Comparison of ENCODE assay signal across 15 cellular contexts in the genomic region with DNA sequence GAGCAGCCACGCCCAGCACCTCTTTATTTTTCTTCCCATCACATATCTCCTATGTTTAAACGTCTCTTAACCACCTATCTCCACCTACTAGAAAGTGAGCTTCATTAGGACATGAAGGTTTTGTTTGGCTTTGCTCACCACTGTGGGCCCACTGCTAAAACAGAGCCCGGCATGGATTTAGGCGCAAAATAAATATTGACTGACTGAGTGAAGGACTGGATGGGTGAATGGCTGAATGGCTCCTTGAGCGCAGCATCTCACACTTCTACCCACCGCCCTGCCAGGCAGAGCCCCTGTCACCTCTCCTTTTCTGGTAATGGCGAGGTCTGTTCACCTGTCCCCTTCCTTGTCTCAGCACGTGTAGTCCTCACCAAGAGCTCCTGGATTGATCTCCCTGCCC. TPM values are rescaled to one million over a fixed set of nuclear protein-coding genes. Genes with fewer than 3 reads are reported as not detected.
"Had no signal": no experiment of that assay in that cellular context is flagged by ENCODE, and none has a peak within 500 bp of the region (broad histone marks: within the 10 kb centered on the region; RNA-seq: fewer than 3 reads in every experiment).

No MANE protein-coding gene starts in this region.

- H3K36me3 ChIP-seq: colonic mucosa had no signal

- H3K4me3 ChIP-seq: colonic mucosa, esophagus muscularis mucosa, hepatocyte, spleen had no signal

- H3K27me3 Mint-ChIP-seq: activated CD4-positive, alpha-beta memory T cell treated with anti-CD3 and anti-CD28 coated beads for 36 hours; stimulated activated naive CD8-positive, alpha-beta T cell treated with anti-CD3 and anti-CD28 coated beads, Interleukin-15, amount 100 ng/mL, for 72 hours had no signal

- H3K4me3 Mint-ChIP-seq: activated CD4-positive, alpha-beta memory T cell treated with anti-CD3 and anti-CD28 coated beads for 36 hours; neural crest cell; stimulated activated naive CD8-positive, alpha-beta T cell treated with anti-CD3 and anti-CD28 coated beads, Interleukin-15, amount 100 ng/mL, for 72 hours had no signal

- H3K4me2 ChIP-seq: hepatocyte had no signal

- H3K27ac ChIP-seq: colonic mucosa, esophagus muscularis mucosa, hepatocyte, spleen had no signal

- H3K4me1 ChIP-seq: colonic mucosa had no signal

- H3K27ac Mint-ChIP-seq: activated CD4-positive, alpha-beta memory T cell treated with anti-CD3 and anti-CD28 coated beads for 36 hours had no signal

- FAIRE-seq: keratinocyte had no signal

- H3K27me3 ChIP-seq: colonic mucosa, esophagus muscularis mucosa, hepatocyte, spleen had no signal

- H3K4me1 Mint-ChIP-seq: neural crest cell had no signal

- H3K9me3 ChIP-seq: colonic mucosa had no signal

- DNase-seq: activated CD4-positive, alpha-beta memory T cell treated with anti-CD3 and anti-CD28 coated beads for 36 hours; activated naive CD4-positive, alpha-beta T cell treated with anti-CD3 and anti-CD28 coated beads, Interleukin-2, amount 50 U/mL, for 16 hours; central memory CD4-positive, alpha-beta T cell; colonic mucosa; stimulated activated naive CD8-positive, alpha-beta T cell treated with anti-CD3 and anti-CD28 coated beads, Interleukin-15, amount 100 ng/mL, for 72 hours; T-helper 1 cell; T1000 had no signal

- ATAC-seq: left lobe of liver; sciatic nerve; stimulated activated naive CD8-positive, alpha-beta T cell treated with anti-CD3 and anti-CD28 coated beads, Interleukin-15, amount 100 ng/mL, for 72 hours had no signal

- H2AFZ ChIP-seq: hepatocyte had no signal

RNA-seq across cellular contexts. Expression of gene SH2D6, which starts 18.5 kb away (rescaled TPM):
- total RNA-seq: esophagus muscularis mucosa, lung microvascular endothelial cell had no signal
